12 cellular contexts compared by ENCODE assay signal in the genomic region with DNA sequence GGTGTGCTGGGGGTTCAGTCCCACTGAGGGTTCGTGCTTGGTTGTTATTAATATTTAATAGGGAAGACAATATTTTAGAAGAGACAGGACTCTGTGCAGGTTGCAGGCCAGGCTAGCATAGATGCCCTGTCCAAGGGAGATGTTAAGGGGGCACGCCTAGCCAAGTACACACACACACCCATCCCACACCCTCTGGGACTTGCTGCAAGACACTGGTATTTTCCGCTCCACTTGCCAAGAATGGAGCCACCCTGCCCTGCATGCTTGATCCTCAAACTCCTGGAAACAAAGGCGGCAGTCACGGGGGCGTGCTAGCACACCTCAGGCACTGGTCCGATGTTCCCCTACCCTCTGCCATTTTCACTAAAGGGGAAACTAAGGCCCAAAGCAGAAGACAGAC.
DNase-seq lines count a peak whose midpoint lies in the region; ATAC-seq and TF ChIP-seq lines count a peak whose summit lies in the region.
"Had no signal": no experiment of that assay in that cellular context is flagged by ENCODE, and none has a peak within 500 bp of the region (broad histone marks: within the 10 kb centered on the region; RNA-seq: fewer than 3 reads in every experiment).

No MANE protein-coding gene starts in this region.

- H3K27ac ChIP-seq in esophagus (ENCODE audit: low read depth in 2 of 2, low read length in 1 of 2), result peak overlapping the region; percentile 86 to 97
- H3K27ac ChIP-seq in muscle layer of colon (ENCODE audit: low read depth, low read length), result peak overlapping the region; percentile 35
- H3K27ac ChIP-seq in tibial nerve, result peak overlapping the region; percentile 58 to 84 (median 68)
- H3K27ac ChIP-seq: A549 had no signal

- H3K9ac ChIP-seq in muscle layer of colon (ENCODE audit: low read length), result no peak overlapping the region

- H3K36me3 Mint-ChIP-seq in T-helper 2 cell treated with Interferon-gamma antibody and Interleukin-4, amounts not matched to agents 5 μg/mL and 100 μg/mL, for 36 hours (ENCODE audit: low read depth), result no peaks in the 10 kb centered on the region
- no peaks in the 10 kb centered on the region for H3K36me3 Mint-ChIP-seq in activated naive CD4-positive, alpha-beta T cell treated with anti-CD3 and anti-CD28 coated beads, Interleukin-2, amount 50 U/mL, for 72 hours

- no peak for TF ChIP-seq CTCF in tibial nerve (IDR thresholded peaks at IDR 0.05)

- H3K36me3 ChIP-seq in esophagus (ENCODE audit: control insufficient read depth in 2 of 2, insufficient read depth in 2 of 2, low read length in 1 of 2) (no peaks in the 10 kb centered on the region), muscle layer of colon (ENCODE audit: insufficient read depth, low read length) (no peaks in the 10 kb centered on the region), tibial nerve (no peaks in the 10 kb centered on the region)
- H3K36me3 ChIP-seq: breast epithelium had no signal

- no peak for DNase-seq in T-helper 2 cell treated with Interferon-gamma antibody and Interleukin-4, amounts not matched to agents 5 μg/mL and 100 μg/mL, for 36 hours (ENCODE audit: low spot score)
- DNase-seq in T-helper 2 cell (no peak), tibial nerve (ENCODE audit: low spot score in 2 of 2) (peak in 1 of 2 donors; percentile 47), NCI-H1436 (lab: John Stamatoyannopoulos, UW) (no peak)
- no peak for DNase-seq in activated naive CD4-positive, alpha-beta T cell treated with anti-CD3 and anti-CD28 coated beads, Interleukin-2, amount 50 U/mL, for 72 hours (ENCODE audit: low spot score in 2 of 2)
- DNase-seq: activated CD8-positive, alpha-beta memory T cell treated with anti-CD3 and anti-CD28 coated beads, Interleukin-2, amount 50 U/mL, for 48 hours; MM.1S had no signal

- H3K4me1 ChIP-seq in esophagus (ENCODE audit: control insufficient read depth in 2 of 2, insufficient read depth in 2 of 2, low read length in 1 of 2) (peaks cover 25 to 46% of the 10 kb centered on the region in 2 donors), muscle layer of colon (ENCODE audit: insufficient read depth, low read length) (peaks cover 59% of the 10 kb centered on the region), tibial nerve (peaks cover 0 to 89% (median 48%) of the 10 kb centered on the region in 4 donors)
- H3K4me1 ChIP-seq: A549 had no signal

- no peak overlapping the region for H3K4me3 ChIP-seq in esophagus (ENCODE audit: low read depth in 1 of 2, low read length in 2 of 2)
- H3K4me3 ChIP-seq in muscle layer of colon (ENCODE audit: low read depth in 1 of 2, low read length in 2 of 2), result peak overlapping the region in 1 of 2 donors; percentile 16
- H3K4me3 ChIP-seq in tibial nerve, result no peak overlapping the region
- H3K4me3 ChIP-seq: A549, breast epithelium had no signal

- peak overlapping the region; percentile 58 for H3K4me3 Mint-ChIP-seq in T-helper 2 cell treated with Interferon-gamma antibody and Interleukin-4, amounts not matched to agents 5 μg/mL and 100 μg/mL, for 36 hours

- no peaks in the 10 kb centered on the region for H3K27me3 Mint-ChIP-seq in T-helper 2 cell treated with Interferon-gamma antibody and Interleukin-4, amounts not matched to agents 5 μg/mL and 100 μg/mL, for 36 hours (ENCODE audit: low read depth)

- no peak for ATAC-seq in activated naive CD4-positive, alpha-beta T cell treated with anti-CD3 and anti-CD28 coated beads, Interleukin-2, amount 50 U/mL, for 72 hours
- ATAC-seq in GM19035 (IDR thresholded peaks at IDR 0.05; ENCODE audit: unreplicated experiment), result no peak

- WGBS in esophagus, 2 donors, result 36 to 38% methylated on average over 7 of the region's 7 CpGs
- WGBS in tibial nerve, 2 donors, result 43 to 66% methylated on average over 7 of the region's 7 CpGs

- no peak for TF ChIP-seq POLR2A in tibial nerve (IDR thresholded peaks at IDR 0.05)

- H3K4me1 Mint-ChIP-seq in T-helper 2 cell treated with Interferon-gamma antibody and Interleukin-4, amounts not matched to agents 5 μg/mL and 100 μg/mL, for 36 hours (ENCODE audit: low read depth), result peaks cover 18% of the 10 kb centered on the region

- H3K9me3 Mint-ChIP-seq in T-helper 2 cell treated with Interferon-gamma antibody and Interleukin-4, amounts not matched to agents 5 μg/mL and 100 μg/mL, for 36 hours, result no peaks in the 10 kb centered on the region
- H3K9me3 Mint-ChIP-seq in activated naive CD4-positive, alpha-beta T cell treated with anti-CD3 and anti-CD28 coated beads, Interleukin-2, amount 50 U/mL, for 72 hours, result no peaks in the 10 kb centered on the region

- no peak overlapping the region for H3K27ac Mint-ChIP-seq in T-helper 2 cell treated with Interferon-gamma antibody and Interleukin-4, amounts not matched to agents 5 μg/mL and 100 μg/mL, for 36 hours
- peak overlapping the region in 1 of 2 donors; percentile 84 for H3K27ac Mint-ChIP-seq in activated naive CD4-positive, alpha-beta T cell treated with anti-CD3 and anti-CD28 coated beads, Interleukin-2, amount 50 U/mL, for 72 hours

- H3K9me3 ChIP-seq in esophagus (ENCODE audit: control insufficient read depth in 2 of 2, insufficient read depth in 1 of 2, low read depth in 1 of 2, low read length in 1 of 2) (no peaks in the 10 kb centered on the region), muscle layer of colon (ENCODE audit: low read length) (no peaks in the 10 kb centered on the region), tibial nerve (no peaks in the 10 kb centered on the region)
- H3K9me3 ChIP-seq: A549, breast epithelium had no signal

- H3K27me3 ChIP-seq in esophagus (ENCODE audit: control insufficient read depth in 1 of 2, insufficient read depth in 2 of 2, low read length in 2 of 2) (no peaks in the 10 kb centered on the region), muscle layer of colon (ENCODE audit: control insufficient read depth in 1 of 2, insufficient read depth in 2 of 2, low read length in 2 of 2) (no peaks in the 10 kb centered on the region), tibial nerve (no peaks in the 10 kb centered on the region)
- H3K27me3 ChIP-seq: breast epithelium had no signal

- peak; percentile 50 to 64 for TF ChIP-seq EP300 in tibial nerve (IDR thresholded peaks at IDR 0.05)

Comparison
In these comparisons a context has a peak if more than half of its experiments do, and no peak if none do; other contexts are left out.
1. H3K27ac ChIP-seq: peak in every context shown above with its lines; median percentile 92 in esophagus; 68 in tibial nerve; 35 in muscle layer of colon.